8 cellular contexts compared by ENCODE assay signal in the genomic region with DNA sequence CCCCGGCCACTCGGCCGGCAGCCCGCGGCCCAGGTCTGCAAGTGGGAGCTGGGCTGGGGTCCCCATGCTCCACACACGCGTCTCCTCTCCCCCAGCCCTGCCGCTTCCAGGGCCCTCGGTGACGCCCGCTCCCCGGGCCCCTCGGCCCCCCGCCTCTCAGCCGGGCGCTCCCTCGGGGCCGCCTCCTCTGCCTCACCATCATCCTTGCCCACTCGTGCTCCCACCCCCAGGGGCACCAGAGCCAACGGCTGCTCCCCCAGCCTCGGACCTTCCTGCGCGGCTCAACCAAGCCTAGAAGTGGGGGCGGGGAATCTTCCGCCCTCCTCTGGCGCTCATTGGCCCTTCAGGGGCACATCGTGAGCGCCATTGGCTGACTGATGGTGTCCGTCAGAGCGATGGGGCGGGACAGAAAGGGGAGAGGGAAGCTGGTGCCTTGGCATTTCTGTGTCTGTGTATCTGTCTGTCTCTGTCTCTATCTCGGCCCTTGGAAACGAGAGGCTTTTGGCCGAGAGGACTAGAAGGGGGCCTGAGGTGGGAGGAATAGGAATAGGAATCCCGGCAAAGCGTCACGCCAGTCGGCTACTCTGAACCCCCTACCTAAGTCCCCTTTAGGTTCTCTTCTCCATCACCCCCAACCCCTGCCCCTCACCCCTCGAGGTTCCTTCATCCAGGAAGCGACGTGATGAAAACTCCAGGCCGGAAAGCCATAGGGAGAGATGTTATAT.
DNase-seq lines count a peak whose midpoint lies in the region; ATAC-seq lines count a peak whose summit lies in the region.

No MANE protein-coding gene starts in this region.

- H2BK120ac ChIP-seq in mesendoderm (ENCODE audit: low read depth, low read length), result no peak overlapping the region

- peak overlapping the region; percentile 65 for H3K18ac ChIP-seq in mesendoderm (ENCODE audit: low read length)

- H3K27me3 ChIP-seq in endocrine pancreas (ENCODE audit: control insufficient read depth, insufficient read depth, low read length) (no peaks in the 10 kb centered on the region), mesendoderm (ENCODE audit: insufficient read depth, low read length, poor library complexity) (no peaks in the 10 kb centered on the region)

- H4K5ac ChIP-seq in mesendoderm (ENCODE audit: low read length), result no peak overlapping the region

- H3K4me2 ChIP-seq in mesendoderm (ENCODE audit: low read length), result no peak overlapping the region

- H3K4me3 ChIP-seq in endocrine pancreas (ENCODE audit: control insufficient read depth, insufficient read depth, low read length) (no peak overlapping the region), mesendoderm (ENCODE audit: low read length) (peak overlapping the region; percentile 81)

- H3K79me2 ChIP-seq in mesendoderm (ENCODE audit: control insufficient read depth, insufficient read depth, low read length), result no peaks in the 10 kb centered on the region

- H2BK5ac ChIP-seq in mesendoderm (ENCODE audit: low read length), result no peak overlapping the region

- H2BK15ac ChIP-seq in mesendoderm (replicated peaks; ENCODE audit: low read depth), result no peak overlapping the region

- H3K56ac ChIP-seq in mesendoderm (ENCODE audit: low read length), result peak overlapping the region; percentile 88

- peak overlapping the region; percentile 72 for H3K9ac ChIP-seq in endocrine pancreas (ENCODE audit: control insufficient read depth, insufficient read depth, low read length)
- peak overlapping the region; percentile 82 for H3K9ac ChIP-seq in mesendoderm (ENCODE audit: low read length)

- H2AK5ac ChIP-seq in mesendoderm (ENCODE audit: low read length), result no peak overlapping the region

- no CpG with 5 or more reads among the region's 42 CpGs for WGBS in mesendoderm (ENCODE audit: extremely low coverage, insufficient coverage, low lambda C conversion rate)

- H3K4ac ChIP-seq in mesendoderm (ENCODE audit: low read depth, low read length), result no peak overlapping the region

- H3K4me1 ChIP-seq in endocrine pancreas (ENCODE audit: control insufficient read depth, insufficient read depth, low read length) (no peaks in the 10 kb centered on the region), mesendoderm (ENCODE audit: control insufficient read depth, low read depth, low read length) (no peaks in the 10 kb centered on the region)

- H3K27ac ChIP-seq in mesendoderm (ENCODE audit: low read depth, low read length), result no peak overlapping the region

- peak; percentile 88 for ATAC-seq in GM21367 (IDR thresholded peaks at IDR 0.05; ENCODE audit: unreplicated experiment)

- no peaks in the 10 kb centered on the region for H3K9me3 ChIP-seq in endocrine pancreas (ENCODE audit: control insufficient read depth, low read length)

- peak; percentile 82 for DNase-seq in COR-L47 (lab: John Stamatoyannopoulos, UW)
- peak; percentile 93 for DNase-seq in HT1080 (ENCODE audit: low read depth)
- DNase-seq in NOMO-1 (lab: John Stamatoyannopoulos, UW; ENCODE audit: unreplicated experiment in 2 of 2), result peak; percentile 71 to 86
- peak; percentile 74 to 79 (median 78) for DNase-seq in activated CD8-positive, alpha-beta memory T cell treated with anti-CD3 and anti-CD28 coated beads for 48 hours (ENCODE audit: low read depth in 2 of 3, low spot score in 2 of 3)
- DNase-seq in mesendoderm, result peak; percentile 90
- peak; percentile 81 for DNase-seq in stimulated activated CD8-positive, alpha-beta memory T cell treated with anti-CD3 and anti-CD28 coated beads, Interleukin-12 subunit alpha, Interleukin-12 subunit beta, amount 100 ng/mL, for 4 hours (ENCODE audit: low read depth)

- H3K36me3 ChIP-seq in endocrine pancreas (ENCODE audit: control insufficient read depth, insufficient read depth, low read length) (no peaks in the 10 kb centered on the region), mesendoderm (ENCODE audit: control insufficient read depth, insufficient read depth, low read length) (no peaks in the 10 kb centered on the region)

- no peak overlapping the region for H3K23ac ChIP-seq in mesendoderm (ENCODE audit: low read length)

- no peaks in the 10 kb centered on the region for H3K79me1 ChIP-seq in mesendoderm (ENCODE audit: low read length)

- peak overlapping the region; percentile 16 for H4K8ac ChIP-seq in mesendoderm (ENCODE audit: low read depth, low read length)
